In the genomic region with DNA sequence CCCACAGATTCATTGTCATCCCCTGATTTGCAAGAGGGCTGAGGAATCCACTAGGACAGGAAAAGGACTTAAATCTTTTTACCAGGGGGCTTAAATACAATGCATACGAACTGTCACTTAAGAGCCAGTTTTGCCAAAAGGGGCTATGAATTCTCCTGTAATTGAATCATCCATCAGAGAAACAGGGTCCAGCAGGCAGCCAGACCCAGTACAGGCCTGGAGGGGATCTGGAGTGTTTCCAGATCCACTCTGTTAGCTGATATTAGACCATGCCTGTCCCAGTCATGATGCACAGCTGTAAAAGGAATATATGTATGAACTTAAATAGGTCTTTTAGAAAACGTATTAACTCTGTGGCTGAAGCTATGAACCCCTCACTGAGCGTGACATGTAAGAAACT, we compare ENCODE assay signal across 28 cellular contexts. TPM values are rescaled to one million over a fixed set of nuclear protein-coding genes. Genes with fewer than 3 reads are reported as not detected.
DNase-seq lines count a peak whose midpoint lies in the region; ATAC-seq and TF ChIP-seq lines count a peak whose summit lies in the region.
"Had no signal": no experiment of that assay in that cellular context is flagged by ENCODE, and none has a peak within 500 bp of the region (broad histone marks: within the 10 kb centered on the region; RNA-seq: fewer than 3 reads in every experiment).

No MANE protein-coding gene starts in this region.

- peaks cover 27% of the 10 kb centered on the region for H3K4me1 Mint-ChIP-seq in activated T-helper 1 cell treated with anti-CD3 and anti-CD28 coated beads, Interleukin-12 subunit alpha, Interleukin-12 subunit beta, Interleukin-2, Interleukin-4 antibody, amounts not matched to agents 30 ng/mL and 10 ng/mL and 1 ng/mL, durations not matched to agents 14 hours and 24 hours and 36 hours (ENCODE audit: low read depth)
- H3K4me1 Mint-ChIP-seq: CD4-positive, alpha-beta memory T cell; central memory CD8-positive, alpha-beta T cell had no signal

- intact Hi-C loops in activated T-helper 1 cell treated with anti-CD3 and anti-CD28 coated beads, Interleukin-12 subunit alpha, Interleukin-12 subunit beta, Interleukin-2, Interleukin-4 antibody, amounts not matched to agents 30 ng/mL and 10 ng/mL and 1 ng/mL, durations not matched to agents 14 hours and 24 hours and 36 hours (cut with micrococcal nuclease), result no loop called here

- no peak overlapping the region for H3K27ac Mint-ChIP-seq in activated T-helper 1 cell treated with anti-CD3 and anti-CD28 coated beads, Interleukin-12 subunit alpha, Interleukin-12 subunit beta, Interleukin-2, Interleukin-4 antibody, amounts not matched to agents 30 ng/mL and 10 ng/mL and 1 ng/mL, durations not matched to agents 14 hours and 24 hours and 36 hours
- H3K27ac Mint-ChIP-seq: activated naive CD8-positive, alpha-beta T cell; activated T-helper 2 cell treated with anti-CD3 and anti-CD28 coated beads, Interferon-gamma antibody, Interleukin-2, Interleukin-4, amounts not matched to agents 10 μg/mL and 5 μg/mL and 100 μg/mL, durations not matched to agents 14 hours and 24 hours and 36 hours; CD4-positive, alpha-beta memory T cell; naive thymus-derived CD4-positive, alpha-beta T cell had no signal

- POLR2A ChIA-PET in HEK293T (lab: Yijun Ruan, JAX), result interaction anchor here (1.6 to 2.4 kb wide), 2 partner anchors 49 to 53 kb away, joined by 4 to 8 read pairs; partner anchors contain the start of gene PRSS23

- peaks cover 10% of the 10 kb centered on the region for H3K27me3 Mint-ChIP-seq in activated T-helper 1 cell treated with anti-CD3 and anti-CD28 coated beads, Interleukin-12 subunit alpha, Interleukin-12 subunit beta, Interleukin-2, Interleukin-4 antibody, amounts not matched to agents 30 ng/mL and 10 ng/mL and 1 ng/mL, durations not matched to agents 14 hours and 24 hours and 36 hours (ENCODE audit: insufficient read depth)
- H3K27me3 Mint-ChIP-seq: central memory CD8-positive, alpha-beta T cell had no signal

- H3K4me3 Mint-ChIP-seq in activated T-helper 1 cell treated with anti-CD3 and anti-CD28 coated beads, Interleukin-12 subunit alpha, Interleukin-12 subunit beta, Interleukin-2, Interleukin-4 antibody, amounts not matched to agents 30 ng/mL and 10 ng/mL and 1 ng/mL, durations not matched to agents 14 hours and 24 hours and 36 hours, result no peak overlapping the region
- H3K4me3 Mint-ChIP-seq: activated naive CD8-positive, alpha-beta T cell; CD4-positive, alpha-beta memory T cell; central memory CD8-positive, alpha-beta T cell; naive thymus-derived CD4-positive, alpha-beta T cell had no signal

- CTCF ChIA-PET in HEK293T (lab: Yijun Ruan, JAX), result interaction anchor here (0.6 kb wide), 1 partner anchor 12 kb away, joined by 3 read pairs; no protein-coding TSS in a partner anchor

- H3K27me3 ChIP-seq in SJSA1 (replicated peaks) (no peaks in the 10 kb centered on the region), suprapubic skin (no peaks in the 10 kb centered on the region)
- H3K27me3 ChIP-seq: ovary, right atrium auricular region, thyroid gland had no signal

- H3K4me3 ChIP-seq in SJSA1 (no peak overlapping the region), mesodermal cell (ENCODE audit: extremely low read depth, insufficient read depth, low read length, poor library complexity, severe bottlenecking) (no peak overlapping the region), suprapubic skin (no peak overlapping the region)
- H3K4me3 ChIP-seq: HAP-1, ovary, right atrium auricular region, thyroid gland had no signal

- ATAC-seq in GM18867 (IDR thresholded peaks at IDR 0.05; ENCODE audit: unreplicated experiment), result no peak
- ATAC-seq: left colon; naive thymus-derived CD4-positive, alpha-beta T cell; stimulated activated naive CD8-positive, alpha-beta T cell treated with anti-CD3 and anti-CD28 coated beads, Interleukin-15, Interleukin-2, amounts not matched to agents 100 U/mL and 50 U/mL, for 24 hours had no signal

- H3K36me3 ChIP-seq in SJSA1 (no peaks in the 10 kb centered on the region), mesodermal cell (ENCODE audit: control insufficient read depth, insufficient read depth, low read length) (no peaks in the 10 kb centered on the region), suprapubic skin (no peaks in the 10 kb centered on the region)
- H3K36me3 ChIP-seq: HAP-1, ovary, right atrium auricular region, thyroid gland, WERI-Rb-1 had no signal

- H3K36me3 Mint-ChIP-seq in activated T-helper 1 cell treated with anti-CD3 and anti-CD28 coated beads, Interleukin-12 subunit alpha, Interleukin-12 subunit beta, Interleukin-2, Interleukin-4 antibody, amounts not matched to agents 30 ng/mL and 10 ng/mL and 1 ng/mL, durations not matched to agents 14 hours and 24 hours and 36 hours (ENCODE audit: low read depth), result no peaks in the 10 kb centered on the region
- H3K36me3 Mint-ChIP-seq: activated naive CD8-positive, alpha-beta T cell; CD4-positive, alpha-beta memory T cell; naive thymus-derived CD4-positive, alpha-beta T cell had no signal

- no peaks in the 10 kb centered on the region for H3K9me3 ChIP-seq in SJSA1 (replicated peaks)
- no peaks in the 10 kb centered on the region for H3K9me3 ChIP-seq in mesodermal cell (ENCODE audit: control insufficient read depth, low read length)
- H3K9me3 ChIP-seq in suprapubic skin, result no peaks in the 10 kb centered on the region
- H3K9me3 ChIP-seq: HAP-1, ovary, right atrium auricular region, thyroid gland had no signal

- no peak for TF ChIP-seq POLR2A in suprapubic skin (IDR thresholded peaks at IDR 0.05)

- TF ChIP-seq EP300 in suprapubic skin (IDR thresholded peaks at IDR 0.05), result no peak

- H3K4me1 ChIP-seq in SJSA1 (replicated peaks), result peaks cover 70% of the 10 kb centered on the region
- H3K4me1 ChIP-seq in mesodermal cell (ENCODE audit: control insufficient read depth, insufficient read depth, low read length, poor library complexity, severe bottlenecking), result peaks cover 54% of the 10 kb centered on the region
- H3K4me1 ChIP-seq in suprapubic skin, result peaks cover 28% of the 10 kb centered on the region
- H3K4me1 ChIP-seq: HAP-1 had no signal

- no peak for TF ChIP-seq CTCF in suprapubic skin (IDR thresholded peaks at IDR 0.05)

- no peaks in the 10 kb centered on the region for H3K9me3 Mint-ChIP-seq in activated T-helper 1 cell treated with anti-CD3 and anti-CD28 coated beads, Interleukin-12 subunit alpha, Interleukin-12 subunit beta, Interleukin-2, Interleukin-4 antibody, amounts not matched to agents 30 ng/mL and 10 ng/mL and 1 ng/mL, durations not matched to agents 14 hours and 24 hours and 36 hours
- H3K9me3 Mint-ChIP-seq: activated T-helper 2 cell treated with anti-CD3 and anti-CD28 coated beads, Interferon-gamma antibody, Interleukin-2, Interleukin-4, amounts not matched to agents 10 μg/mL and 5 μg/mL and 100 μg/mL, durations not matched to agents 14 hours and 24 hours and 36 hours; central memory CD8-positive, alpha-beta T cell had no signal

- H3K27ac ChIP-seq in SJSA1, result peak overlapping the region; percentile 99
- H3K27ac ChIP-seq in mesodermal cell (ENCODE audit: low read depth, low read length, severe bottlenecking), result peak overlapping the region; percentile 93
- peak overlapping the region; percentile 18 for H3K27ac ChIP-seq in suprapubic skin
- H3K27ac ChIP-seq: ovary, right atrium auricular region, RWPE1, thyroid gland, WERI-Rb-1 had no signal

- 72 to 88% methylated on average over 3 of the region's 3 CpGs for WGBS in mesodermal cell (ENCODE audit: insufficient coverage in 2 of 2), 2 experiments
- WGBS in suprapubic skin, result 86% methylated on average over 3 of the region's 3 CpGs

- DNase-seq in ELR (ENCODE audit: low read depth) (peak; percentile 37), SJSA1 (ENCODE audit: low read depth in 1 of 2, low spot score in 2 of 2) (no peak), suprapubic skin (ENCODE audit: low spot score in 2 of 2) (no peak), HEK293T (ENCODE audit: extremely low spot score) (no peak)
- DNase-seq in activated T-helper 1 cell treated with anti-CD3 and anti-CD28 coated beads, Interleukin-12 subunit alpha, Interleukin-12 subunit beta, Interleukin-2, Interleukin-4 antibody, amounts not matched to agents 30 ng/mL and 10 ng/mL and 1 ng/mL, durations not matched to agents 14 hours and 24 hours and 36 hours (ENCODE audit: low spot score), result no peak
- DNase-seq: activated CD4-positive, alpha-beta T cell treated with anti-CD3 and anti-CD28 coated beads, Interleukin-2, amount 50 U/mL, for 1 hour; aorta; CD4-positive, alpha-beta memory T cell; DMS153; left colon; naive thymus-derived CD4-positive, alpha-beta T cell; NCI-H1694 treated with DMSO at 0.1 percent for 48 hours; NCI-H2171; NCI-H524; ovary; stimulated activated CD4-positive, alpha-beta T cell treated with anti-CD3 and anti-CD28 coated beads, Interleukin-4, amount 100 ng/mL, for 4 hours; stimulated activated naive CD8-positive, alpha-beta T cell treated with anti-CD3 and anti-CD28 coated beads, Interleukin-15, Interleukin-2, amounts not matched to agents 100 U/mL and 50 U/mL, for 24 hours; T-helper 9 cell; thyroid gland; WERI-Rb-1 had no signal

TF ChIP-seq in HEK293T, 16 proteins besides CTCF, POLR2A, EP300 and RAD21 (continues in another document):
- TF ChIP-seq TARDBP (IDR thresholded peaks at IDR 0.05), result no peak
- no peak for TF ChIP-seq FOXA1 (IDR thresholded peaks at IDR 0.05)
- TF ChIP-seq, protein P1, sequence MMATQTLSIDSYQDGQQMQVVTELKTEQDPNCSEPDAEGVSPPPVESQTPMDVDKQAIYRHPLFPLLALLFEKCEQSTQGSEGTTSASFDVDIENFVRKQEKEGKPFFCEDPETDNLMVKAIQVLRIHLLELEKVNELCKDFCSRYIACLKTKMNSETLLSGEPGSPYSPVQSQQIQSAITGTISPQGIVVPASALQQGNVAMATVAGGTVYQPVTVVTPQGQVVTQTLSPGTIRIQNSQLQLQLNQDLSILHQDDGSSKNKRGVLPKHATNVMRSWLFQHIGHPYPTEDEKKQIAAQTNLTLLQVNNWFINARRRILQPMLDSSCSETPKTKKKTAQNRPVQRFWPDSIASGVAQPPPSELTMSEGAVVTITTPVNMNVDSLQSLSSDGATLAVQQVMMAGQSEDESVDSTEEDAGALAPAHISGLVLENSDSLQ (IDR thresholded peaks at IDR 0.05), result no peak
- no peak for TF ChIP-seq ELF4 (IDR thresholded peaks at IDR 0.05)
- no peak for TF ChIP-seq SUZ12 (IDR thresholded peaks at IDR 0.05)
- TF ChIP-seq ARNT (IDR thresholded peaks at IDR 0.05), result no peak
- no peak for TF ChIP-seq HDGF (IDR thresholded peaks at IDR 0.05; ENCODE audit: borderline replicate concordance)
- no peak for TF ChIP-seq BHLHE40 (IDR thresholded peaks at IDR 0.05; ENCODE audit: borderline replicate concordance)
- TF ChIP-seq NFRKB (IDR thresholded peaks at IDR 0.05), result no peak
- TF ChIP-seq ZNF384 (IDR thresholded peaks at IDR 0.05), result no peak
- TF ChIP-seq CTBP1 (IDR thresholded peaks at IDR 0.05; ENCODE audit: borderline replicate concordance), result no peak

RNA-seq across cellular contexts. Expression of gene PRSS23, which starts 53.8 kb away (rescaled TPM):
- 54.6 and 71.6 TPM in 2 replicates for total RNA-seq in SJSA1 (2014; rRNA removed; shearing (Covaris generic))
- polyA plus RNA-seq in mesodermal cell (2013, experiment 1 of 2), result 450 TPM
- 338 TPM for polyA plus RNA-seq in mesodermal cell (2013, experiment 2 of 2)
- 10 to 100 TPM; 13.0 to 29.1 (median 18.9) TPM for total RNA-seq in suprapubic skin
- 77.2 and 83.0 TPM in 2 replicates for total RNA-seq in activated T-helper 1 cell treated with anti-CD3 and anti-CD28 coated beads, Interleukin-12 subunit alpha, Interleukin-12 subunit beta, Interleukin-2, Interleukin-4 antibody, amounts not matched to agents 30 ng/mL and 10 ng/mL and 1 ng/mL, durations not matched to agents 14 hours and 24 hours and 36 hours
- total RNA-seq: CD4-positive, alpha-beta memory T cell had no signal

Comparison
In these comparisons a context has a peak if more than half of its experiments do, and no peak if none do; other contexts are left out.
1. H3K27ac ChIP-seq: peak in every context shown above with its lines; median percentile 99 in SJSA1; 93 in mesodermal cell; 18 in suprapubic skin.